8 cellular contexts compared by ENCODE assay signal in the genomic region with DNA sequence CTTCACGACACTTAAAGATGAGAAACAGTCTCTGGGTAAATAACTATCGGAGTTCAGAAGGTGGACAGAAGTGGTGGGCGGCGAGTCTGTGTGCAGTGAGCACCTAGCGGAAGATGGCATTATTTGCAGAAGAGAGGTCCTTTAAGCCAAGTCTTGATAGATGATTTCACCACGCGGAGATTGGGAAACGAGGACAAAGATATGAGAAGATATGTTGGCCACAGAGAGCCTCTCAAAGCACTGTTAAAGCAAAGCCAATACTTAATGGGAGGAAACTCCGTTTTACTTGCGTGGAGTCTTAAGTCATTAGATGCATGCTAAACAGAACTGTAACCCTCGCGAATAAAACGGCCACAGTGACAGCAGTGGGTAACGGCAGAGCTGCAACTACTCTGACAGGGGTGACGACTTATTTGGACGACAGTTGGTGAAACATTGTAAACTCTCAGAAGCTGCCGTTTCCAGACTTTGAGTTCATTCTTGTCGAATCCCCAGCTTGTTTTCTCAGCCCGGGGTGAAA. TPM values are rescaled to one million over a fixed set of nuclear protein-coding genes. Genes with fewer than 3 reads are reported as not detected.
A peak's percentile ranks its signal among the peaks of the same experiment; 100 is the strongest.
DNase-seq lines count a peak whose midpoint lies in the region; ATAC-seq and TF ChIP-seq lines count a peak whose summit lies in the region.

No MANE protein-coding gene starts in this region.

- no peaks in the 10 kb centered on the region for H3K27me3 ChIP-seq in fibroblast of lung (ENCODE audit: control insufficient read depth, insufficient read depth, low read length)
- H3K27me3 ChIP-seq in aorta (ENCODE audit: control insufficient read depth in 1 of 2, insufficient read depth in 2 of 2, low read length in 1 of 2): no peaks in the 10 kb centered on the region

- DNase-seq in NCI-H748 (lab: John Stamatoyannopoulos, UW; ENCODE audit: unreplicated experiment) (peak; percentile 41), fibroblast of lung (ENCODE audit: low read depth in 2 of 2) (no peak), omental fat pad (ENCODE audit: low spot score) (no peak), aorta (peak in 1 of 2 donors; percentile 44), DMS 273 treated with DMSO at 0.1 percent for 48 hours (lab: John Stamatoyannopoulos, UW) (no peak)
- DNase-seq in activated CD8-positive, alpha-beta memory T cell treated with anti-CD3 and anti-CD28 coated beads, Interleukin-2, amount 50 U/mL, for 48 hours: peak; percentile 69

- H2AFZ ChIP-seq in fibroblast of lung (ENCODE audit: low read length): peak overlapping the region; percentile 94

- peaks cover 43% of the 10 kb centered on the region for H3K79me2 ChIP-seq in fibroblast of lung (ENCODE audit: control insufficient read depth, insufficient read depth, low read length)

- TF ChIP-seq CTCF in fibroblast of lung (conservative IDR thresholded peaks at IDR 0.05 in 1 of 2, IDR thresholded peaks at IDR 0.05 in 1 of 2; ENCODE audit: low read depth in 1 of 2, low read length in 2 of 2): no peak
- TF ChIP-seq CTCF in omental fat pad (IDR thresholded peaks at IDR 0.05): no peak

- peak overlapping the region; percentile 75 for H3K4me2 ChIP-seq in fibroblast of lung (ENCODE audit: extremely low read depth, insufficient read depth, low read length)

- peak overlapping the region; percentile 11 for H3K9ac ChIP-seq in fibroblast of lung (ENCODE audit: insufficient read depth, low read length)

- H3K4me3 ChIP-seq in fibroblast of lung (replicated peaks in 1 of 4; ENCODE audit: control extremely low read depth in 1 of 4, insufficient read depth in 1 of 4, low read depth in 3 of 4, low read length in 4 of 4): peak overlapping the region; percentile 49 to 91 (median 72)
- H3K4me3 ChIP-seq in aorta (ENCODE audit: low read length in 2 of 2): peak overlapping the region; percentile 27 to 40

- peak overlapping the region; percentile 89 for H3K27ac ChIP-seq in fibroblast of lung (ENCODE audit: insufficient read depth, low read length)
- H3K27ac ChIP-seq in aorta (ENCODE audit: low read depth in 1 of 2, low read length in 2 of 2): peak overlapping the region; percentile 1 to 71

- intact Hi-C loops in aorta (cut with DNase I): loop anchor here in 1 of 2 donors (1.0 to 10.0 kb wide), 2 partner anchors 51 to 72 kb away; a partner anchor contains a TSS

- H3K4me1 ChIP-seq in fibroblast of lung (ENCODE audit: control insufficient read depth, extremely low read depth, insufficient read depth, low read length) (peaks cover 2% of the 10 kb centered on the region), aorta (ENCODE audit: control insufficient read depth in 1 of 2, insufficient read depth in 2 of 2, low read length in 2 of 2) (no peaks in the 10 kb centered on the region)

- 2% methylated on average over 19 of the region's 19 CpGs for WGBS in aorta, 2 donors

- H3K36me3 ChIP-seq in fibroblast of lung (ENCODE audit: control insufficient read depth, insufficient read depth, low read length) (no peaks in the 10 kb centered on the region), aorta (ENCODE audit: control insufficient read depth in 1 of 2, insufficient read depth in 2 of 2, low read length in 1 of 2) (no peaks in the 10 kb centered on the region)

- H4K20me1 ChIP-seq in fibroblast of lung (ENCODE audit: control insufficient read depth, extremely low read depth, insufficient read depth, low read length): no peaks in the 10 kb centered on the region

- H3K9me3 ChIP-seq in fibroblast of lung (ENCODE audit: control insufficient read depth, insufficient read depth, low read depth, low read length): no peaks in the 10 kb centered on the region
- no peaks in the 10 kb centered on the region for H3K9me3 ChIP-seq in aorta (ENCODE audit: control insufficient read depth, low read length)

- ATAC-seq in GM18502 (IDR thresholded peaks at IDR 0.05; ENCODE audit: poor library complexity, unreplicated experiment): peak; percentile 30
- peak; percentile 23 for ATAC-seq in HG03045 (IDR thresholded peaks at IDR 0.05; ENCODE audit: unreplicated experiment)
- peak; percentile 33 for ATAC-seq in omental fat pad (ENCODE audit: low FRiP score)
- ATAC-seq in aorta (ENCODE audit: low FRiP score): peak; percentile 36

RNA-seq across cellular contexts. Expression of a gene that starts 0.6 kb away (rescaled TPM):
- total RNA-seq in fibroblast of lung: 71.1 and 101 TPM in 2 replicates
- polyA plus RNA-seq in fibroblast of lung: 14.3 and 19.0 TPM in 2 replicates
- polyA plus RNA-seq in fibroblast of lung (2012): 8.8 and 11.6 TPM in 2 replicates
- 25.8 and 44.3 TPM in 2 replicates for polyA minus RNA-seq in fibroblast of lung (ENCODE audit: low replicate concordance)
- 100 to 1,000 TPM in 1 of 4 donors, 10 to 100 TPM in 3; 56.6 to 101 (median 62.4) TPM for total RNA-seq in omental fat pad
- total RNA-seq in aorta: 10 to 100 TPM; 52.6 to 61.3 TPM
- 1 to 10 TPM; 4.3 to 6.3 TPM for polyA plus RNA-seq in aorta

Comparison
In these comparisons a context has a peak if more than half of its experiments do, and no peak if none do; other contexts are left out.
1. DNase-seq: peak in NCI-H748 (single experiment) and activated CD8-positive, alpha-beta memory T cell treated with anti-CD3 and anti-CD28 coated beads, Interleukin-2, amount 50 U/mL, for 48 hours (single experiment); none in fibroblast of lung (0 of 2), omental fat pad (single experiment) and DMS 273 treated with DMSO at 0.1 percent for 48 hours (single experiment).
2. Peak in every context shown above with its lines, with median percentiles within 50 percentile points of each other: ATAC-seq.